Comparison of ENCODE assay signal across 1 cellular context in the genomic region with DNA sequence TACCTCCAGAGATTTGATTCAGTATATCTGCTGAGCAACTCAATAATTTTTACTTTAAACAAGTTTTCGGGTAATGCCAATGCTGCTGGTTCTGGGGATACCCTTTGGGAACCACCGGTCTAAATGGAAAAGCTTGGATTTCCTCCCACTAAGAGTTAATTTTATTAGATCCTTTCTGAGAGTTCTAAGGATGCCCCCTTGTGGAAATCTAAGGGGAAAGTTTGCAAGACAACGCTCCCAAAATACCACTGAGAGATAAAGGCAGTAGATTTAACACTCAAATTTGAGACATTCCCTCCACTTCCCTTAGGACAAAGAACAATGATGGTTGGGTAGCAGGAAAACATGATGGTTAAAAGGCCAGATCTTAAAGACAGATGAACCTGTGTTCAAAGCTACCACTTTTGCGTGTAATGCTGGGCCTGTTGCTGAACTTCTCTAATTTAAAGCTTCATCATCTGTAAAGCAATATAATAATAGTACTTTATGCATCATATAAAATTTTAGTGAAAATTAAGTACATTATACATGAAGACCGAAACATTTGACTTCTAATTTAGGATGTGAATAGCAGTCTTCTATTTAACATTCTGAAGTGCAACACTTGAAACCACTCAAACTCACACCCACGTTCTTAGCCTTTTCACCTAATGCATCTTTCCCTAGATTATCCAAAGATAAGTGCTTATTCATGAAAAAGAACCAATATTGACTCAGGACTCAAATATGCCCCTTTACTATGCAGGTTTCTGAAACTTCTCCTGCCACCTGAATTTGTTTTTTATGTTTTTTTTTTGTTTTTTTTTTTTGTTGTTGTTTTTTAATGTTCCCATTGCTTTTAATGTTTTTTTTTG.
TF ChIP-seq lines count a peak whose summit lies in the region.

No MANE protein-coding gene starts in this region.

TF ChIP-seq in endothelial cell of umbilical vein, 7 proteins besides CTCF, POLR2A, EP300 and RAD21 (continued from another document):
- TF ChIP-seq JUN (IDR thresholded peaks at IDR 0.05; ENCODE audit: borderline replicate concordance, insufficient read depth, insufficient read length, low read depth) (no peak), FOS (IDR thresholded peaks at IDR 0.05; ENCODE audit: borderline replicate concordance, insufficient read depth, low read length) (no peak), MYC (IDR thresholded peaks at IDR 0.05; ENCODE audit: low read depth, low read length) (no peak), POLR2AphosphoS5 (IDR thresholded peaks at IDR 0.05; ENCODE audit: insufficient read depth, low read depth, low read length) (no peak)
